In genomic region chr2:29228276-29228675, GRCh38 we compare ENCODE assay signal across 18 cellular contexts.
A peak's percentile ranks its signal among the peaks of the same experiment; 100 is the strongest.
DNase-seq lines count a peak whose midpoint lies in the region; ATAC-seq and TF ChIP-seq lines count a peak whose summit lies in the region.
"Had no signal": no experiment of that assay in that cellular context is flagged by ENCODE, and none has a peak within 500 bp of the region (broad histone marks: within the 10 kb centered on the region; RNA-seq: fewer than 3 reads in every experiment).

No MANE protein-coding gene starts in this region.

- H3K23me2 ChIP-seq in H9 (ENCODE audit: insufficient read length, low read depth, low read length, poor library complexity, severe bottlenecking), result no peaks in the 10 kb centered on the region

- no peak overlapping the region for H4K5ac ChIP-seq in H9 (ENCODE audit: insufficient read length, low read depth, low read length)

- H2AFZ ChIP-seq in neuronal stem cell (ENCODE audit: low read length) (no peak overlapping the region), H9 (ENCODE audit: low read length) (no peak overlapping the region)

- TF ChIP-seq CTCF in epithelial cell of esophagus (IDR thresholded peaks at IDR 0.05; ENCODE audit: insufficient read depth, low read depth, low read length, missing control alignments) (no peak), H9 (conservative IDR thresholded peaks at IDR 0.05) (no peak)

- H3K56ac ChIP-seq in H9 (ENCODE audit: insufficient read length, low read depth, low read length), result no peak overlapping the region

- no peaks in the 10 kb centered on the region for H3K27me3 ChIP-seq in neuronal stem cell (ENCODE audit: control insufficient read depth in 3 of 3, insufficient read depth in 3 of 3, low read depth in 1 of 3, low read length in 3 of 3)
- H3K27me3 ChIP-seq in H9 (ENCODE audit: insufficient read depth, low read length), result no peaks in the 10 kb centered on the region
- H3K27me3 ChIP-seq: upper lobe of right lung had no signal

- no peaks in the 10 kb centered on the region for H3K36me3 Mint-ChIP-seq in H9 (ENCODE audit: insufficient read depth in 1 of 3, low read depth in 3 of 3)

- H3K27me3 Mint-ChIP-seq in H9 (ENCODE audit: low read depth), result peaks cover 8% of the 10 kb centered on the region; the same call in 1 of the 2 replicates

- H3K4me2 ChIP-seq in neuronal stem cell (ENCODE audit: insufficient read depth, low read length, poor library complexity, severe bottlenecking) (no peak overlapping the region), H9 (ENCODE audit: insufficient read depth, insufficient read length, low read length) (no peak overlapping the region)

- H3K36me3 ChIP-seq in neuronal stem cell (replicated peaks in 1 of 2; ENCODE audit: control insufficient read depth in 2 of 2, insufficient read depth in 2 of 2, low read length in 2 of 2), result peaks cover 0 to 15% of the 10 kb centered on the region in 2 donors
- H3K36me3 ChIP-seq: heart left ventricle, upper lobe of right lung had no signal

- H2BK120ac ChIP-seq in neuronal stem cell (ENCODE audit: low read depth, low read length) (no peak overlapping the region), H9 (ENCODE audit: low read depth, low read length, poor library complexity, severe bottlenecking) (no peak overlapping the region)

- H3K4me1 ChIP-seq in neuronal stem cell (ENCODE audit: control insufficient read depth in 2 of 2, insufficient read depth in 1 of 2, low read depth in 1 of 2, low read length in 2 of 2) (peaks cover 0 to under 1% of the 10 kb centered on the region in 2 donors), H9 (ENCODE audit: insufficient read depth, low read length) (no peaks in the 10 kb centered on the region)

- no peak overlapping the region for H3K4ac ChIP-seq in neuronal stem cell (ENCODE audit: low read length)
- no peak overlapping the region for H3K4ac ChIP-seq in H9 (ENCODE audit: low read depth, low read length)

- H3K14ac ChIP-seq in neuronal stem cell (ENCODE audit: low read length) (peak overlapping the region; percentile 50), H9 (ENCODE audit: insufficient read depth, low read length) (no peak overlapping the region)

- peak overlapping the region; percentile 31 for H3K23ac ChIP-seq in neuronal stem cell (ENCODE audit: low read depth, low read length, poor library complexity)
- no peak overlapping the region for H3K23ac ChIP-seq in H9 (ENCODE audit: insufficient read length, low read depth, low read length)

- H3K4me3 ChIP-seq in epithelial cell of esophagus (ENCODE audit: low read length) (no peak overlapping the region), neuronal stem cell (ENCODE audit: low read length in 2 of 2) (no peak overlapping the region)
- H3K4me3 ChIP-seq: coronary artery, heart left ventricle, upper lobe of right lung had no signal

- no peak overlapping the region for H3K4me3 Mint-ChIP-seq in H9
- H3K4me3 Mint-ChIP-seq: activated B cell treated with CpG ODN at 0.5 μM for 24 hours had no signal

- DNase-seq in DMS79 (lab: John Stamatoyannopoulos, UW), result peak; percentile 67
- DNase-seq in NCI-H226, result peak; percentile 93
- peak; percentile 29 for DNase-seq in epithelial cell of esophagus (ENCODE audit: low read depth)
- DNase-seq in neuronal stem cell (ENCODE audit: low spot score), result no peak
- no peak for DNase-seq in H9
- DNase-seq in cerebellar nuclear complex (lab: John Stamatoyannopoulos, UW), result no peak
- DNase-seq: activated B cell treated with CpG ODN at 0.5 μM for 24 hours; activated gamma-delta T cell; heart left ventricle; NCI-H2029; NCI-H524 treated with DMSO at 0.1 percent for 48 hours; small intestine; stimulated activated naive CD4-positive, alpha-beta T cell; upper lobe of right lung had no signal

- peak overlapping the region; percentile 19 for H2BK15ac ChIP-seq in neuronal stem cell (ENCODE audit: low read length)
- no peak overlapping the region for H2BK15ac ChIP-seq in H9 (ENCODE audit: low read depth, low read length)

- H4K8ac ChIP-seq in neuronal stem cell (ENCODE audit: low read depth, low read length) (no peak overlapping the region), H9 (replicated peaks; ENCODE audit: insufficient read length, low read depth, low read length) (no peak overlapping the region)

- H3T11ph ChIP-seq in H9 (ENCODE audit: low read length), result no peak overlapping the region

- ATAC-seq in GM19351 (IDR thresholded peaks at IDR 0.05; ENCODE audit: unreplicated experiment) (no peak), GM19463 (IDR thresholded peaks at IDR 0.05; ENCODE audit: unreplicated experiment) (no peak)
- ATAC-seq: heart left ventricle, upper lobe of right lung had no signal

- H3K18ac ChIP-seq in neuronal stem cell (ENCODE audit: low read length) (peak overlapping the region; percentile 56), H9 (ENCODE audit: insufficient read length, low read depth, low read length) (no peak overlapping the region)

- H3K9ac ChIP-seq in neuronal stem cell (ENCODE audit: low read depth, low read length, poor library complexity) (no peak overlapping the region), H9 (ENCODE audit: extremely low read depth, insufficient read length, low read length) (no peak overlapping the region)

- H3K9me3 ChIP-seq in neuronal stem cell (replicated peaks in 1 of 2; ENCODE audit: control insufficient read depth in 2 of 2, insufficient read depth in 1 of 2, low read depth in 1 of 2, low read length in 2 of 2), result no peaks in the 10 kb centered on the region
- no peaks in the 10 kb centered on the region for H3K9me3 ChIP-seq in H9 (ENCODE audit: control insufficient read depth, low read depth, low read length)
- H3K9me3 ChIP-seq: heart left ventricle, upper lobe of right lung had no signal

- no peaks in the 10 kb centered on the region for H3K79me2 ChIP-seq in H9 (ENCODE audit: insufficient read depth, low read length)

- no peak overlapping the region for H3K27ac Mint-ChIP-seq in H9
- H3K27ac Mint-ChIP-seq: activated B cell treated with CpG ODN at 0.5 μM for 24 hours had no signal

- H3K9me3 Mint-ChIP-seq in H9, result no peaks in the 10 kb centered on the region
- H3K9me3 Mint-ChIP-seq: activated B cell treated with CpG ODN at 0.5 μM for 24 hours had no signal

- no peaks in the 10 kb centered on the region for H3K79me1 ChIP-seq in neuronal stem cell (ENCODE audit: low read depth, low read length)
- no peaks in the 10 kb centered on the region for H3K79me1 ChIP-seq in H9 (ENCODE audit: insufficient read depth, low read depth, low read length, poor library complexity, severe bottlenecking)

- no peak overlapping the region for H2AK5ac ChIP-seq in neuronal stem cell (ENCODE audit: low read depth, low read length)
- no peak overlapping the region for H2AK5ac ChIP-seq in H9 (ENCODE audit: insufficient read length, low read length)

- H4K91ac ChIP-seq in neuronal stem cell (ENCODE audit: low read depth, low read length, poor library complexity) (no peak overlapping the region), H9 (ENCODE audit: insufficient read length, low read depth, low read length) (no peak overlapping the region)

- no peaks in the 10 kb centered on the region for H4K20me1 ChIP-seq in H9 (ENCODE audit: control insufficient read depth, insufficient read depth, insufficient read length)

- no CpG with 5 or more reads among the region's 8 CpGs for WGBS in neuronal stem cell (ENCODE audit: extremely low coverage in 2 of 2, insufficient read length in 2 of 2, insufficient replicate concordance in 1 of 2), 2 donors
- WGBS in H9 (ENCODE audit: extremely low coverage, insufficient read length, low lambda C conversion rate), result no CpG with 5 or more reads among the region's 8 CpGs

- no peak overlapping the region for H2BK5ac ChIP-seq in neuronal stem cell (ENCODE audit: low read length)
- no peak overlapping the region for H2BK5ac ChIP-seq in H9 (ENCODE audit: insufficient read length, low read length)

- H3K27ac ChIP-seq in neuronal stem cell (replicated peaks; ENCODE audit: low read length), result no peak overlapping the region
- H3K27ac ChIP-seq in H9 (ENCODE audit: insufficient read length, low read depth, low read length), result no peak overlapping the region
- H3K27ac ChIP-seq: coronary artery, epithelial cell of prostate, heart left ventricle, upper lobe of right lung had no signal

- H3K4me1 Mint-ChIP-seq in H9, result peaks cover 0 to 6% of the 10 kb centered on the region in 2 experiments; a peak in 1 of 4 replicates
- H3K4me1 Mint-ChIP-seq: activated B cell treated with CpG ODN at 0.5 μM for 24 hours had no signal

- H2BK12ac ChIP-seq in neuronal stem cell (ENCODE audit: low read length), result no peak overlapping the region
- no peak overlapping the region for H2BK12ac ChIP-seq in H9 (ENCODE audit: insufficient read length, low read depth, low read length)

- H2BK20ac ChIP-seq in H9 (ENCODE audit: low read depth, low read length, poor library complexity, severe bottlenecking), result no peak overlapping the region

Comparison
In these comparisons a context has a peak if more than half of its experiments do, and no peak if none do; other contexts are left out.
1. DNase-seq: peak in DMS79 (single experiment), NCI-H226 (single experiment) and epithelial cell of esophagus (single experiment); none in neuronal stem cell (single experiment), H9 (single experiment) and cerebellar nuclear complex (0 of 2).